Comparison of ENCODE assay signal across 23 cellular contexts in the genomic region with DNA sequence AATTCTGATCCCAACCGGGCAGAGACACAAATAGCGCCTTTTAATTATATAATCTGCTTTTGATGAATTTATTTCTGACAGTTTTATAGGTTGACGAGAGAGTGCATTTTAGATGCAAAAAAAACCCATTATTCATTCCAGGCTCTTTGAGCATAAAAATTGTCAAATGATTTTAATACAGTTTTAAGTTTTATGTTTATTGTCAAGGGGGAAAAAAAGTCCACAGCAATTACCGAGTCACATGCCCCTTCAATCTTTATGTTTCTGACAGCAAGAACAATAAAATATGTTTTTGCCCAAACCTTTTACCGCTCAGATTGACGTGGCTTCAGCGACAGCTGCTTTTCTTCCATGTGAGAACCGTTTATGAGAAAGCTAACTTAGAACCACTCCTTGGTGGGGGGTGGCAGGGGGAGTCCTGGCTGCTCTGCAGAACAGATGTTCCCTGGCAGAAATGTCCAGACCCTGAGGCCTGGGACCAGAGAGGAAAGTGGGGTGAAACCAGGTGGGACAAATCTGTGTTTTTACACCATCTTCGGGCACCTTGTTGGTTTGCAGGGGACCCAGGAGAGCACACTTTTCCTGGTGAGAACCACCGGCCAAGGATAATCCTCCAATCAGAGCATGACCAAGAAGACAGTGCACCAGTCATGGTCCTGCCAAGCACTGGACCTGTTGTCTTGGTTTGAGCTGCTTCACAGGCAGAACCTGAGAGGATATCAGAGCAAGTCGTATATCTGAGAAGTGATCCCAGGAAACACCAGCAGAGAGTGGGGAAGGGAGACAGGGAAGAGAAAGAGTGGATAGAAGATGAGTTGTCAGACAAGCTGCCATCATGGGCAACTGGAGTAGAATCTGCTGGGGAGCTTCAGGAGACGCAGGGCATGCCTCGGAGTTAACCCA.
DNase-seq lines count a peak whose midpoint lies in the region; ATAC-seq and TF ChIP-seq lines count a peak whose summit lies in the region.
"Had no signal": no experiment of that assay in that cellular context is flagged by ENCODE, and none has a peak within 500 bp of the region (broad histone marks: within the 10 kb centered on the region; RNA-seq: fewer than 3 reads in every experiment).

No MANE protein-coding gene starts in this region.

- DNase-seq in activated effector memory CD4-positive, alpha-beta T cell treated with anti-CD3 and anti-CD28 coated beads, Interleukin-2, amount 50 U/mL, for 16 hours: peak; percentile 30
- no peak for DNase-seq in activated effector memory CD4-positive, alpha-beta T cell treated with Interleukin-2 at 50 U/mL for 16 hours
- DNase-seq in SJCRH30 (peak; percentile 51 to 65), left lobe of liver (ENCODE audit: low spot score) (peak; percentile 28), upper lobe of right lung (peak; percentile 3), Karpas-422 (no peak), lower lobe of right lung (no peak)
- no peak for DNase-seq in stimulated activated naive CD4-positive, alpha-beta T cell treated with Interleukin-2 at 50 U/mL for 16 hours (lab: John Stamatoyannopoulos, UW)
- DNase-seq: activated CD4-positive, alpha-beta T cell treated with anti-CD3 and anti-CD28 coated beads, Interleukin-2, amount 50 U/mL, for 4 hours; brain microvascular endothelial cell; CD8-positive, alpha-beta memory T cell; DMS79 treated with DMSO at 0.1 percent for 48 hours; foreskin keratinocyte; HCEC 1CT; midbrain; NCI-H1930; NCI-H524 treated with DMSO at 0.1 percent for 48 hours; nephron progenitor cell; psoas muscle; stimulated activated CD4-positive, alpha-beta T cell treated with anti-CD3 and anti-CD28 coated beads, Interleukin-4, amount 100 ng/mL, for 24 hours had no signal

- H3K27ac ChIP-seq in SJCRH30 (peak overlapping the region; percentile 30), upper lobe of right lung (no peak overlapping the region), Karpas-422 (ENCODE audit: low read length) (no peak overlapping the region), lower lobe of right lung (no peak overlapping the region)
- H3K27ac ChIP-seq: brain microvascular endothelial cell, epithelial cell of prostate, foreskin keratinocyte, psoas muscle had no signal

- H3K79me2 ChIP-seq in Karpas-422 (ENCODE audit: low read length): no peaks in the 10 kb centered on the region

- no peak overlapping the region for H3K4me2 ChIP-seq in Karpas-422 (ENCODE audit: low read depth, low read length, poor library complexity, severe bottlenecking)
- H3K4me2 ChIP-seq: smooth muscle cell had no signal

- peaks cover 4% of the 10 kb centered on the region; the same call in 1 of the 2 replicates for H4K20me1 ChIP-seq in Karpas-422 (ENCODE audit: insufficient read depth, low read depth, low read length)

- no peak overlapping the region for H2AFZ ChIP-seq in Karpas-422 (ENCODE audit: low read length)

- H3K27me3 ChIP-seq in SJCRH30 (no peaks in the 10 kb centered on the region), upper lobe of right lung (peaks cover 29% of the 10 kb centered on the region), Karpas-422 (ENCODE audit: low read length) (no peaks in the 10 kb centered on the region), lower lobe of right lung (ENCODE audit: low read depth) (peaks cover 6% of the 10 kb centered on the region)

- H3K4me1 ChIP-seq in SJCRH30: peaks cover 25% of the 10 kb centered on the region
- H3K4me1 ChIP-seq in upper lobe of right lung: no peaks in the 10 kb centered on the region
- peaks cover 6% of the 10 kb centered on the region for H3K4me1 ChIP-seq in Karpas-422 (ENCODE audit: low read length)
- peaks cover 7% of the 10 kb centered on the region for H3K4me1 ChIP-seq in lower lobe of right lung
- H3K4me1 ChIP-seq: foreskin keratinocyte, psoas muscle had no signal

- H3K9me2 ChIP-seq in Karpas-422 (replicated peaks; ENCODE audit: insufficient read depth, low read length): no peaks in the 10 kb centered on the region

- H3K9ac ChIP-seq in Karpas-422 (ENCODE audit: low read length): no peak overlapping the region

- no peak for ATAC-seq in left lobe of liver
- ATAC-seq in upper lobe of right lung: no peak
- ATAC-seq in lower lobe of right lung: no peak
- ATAC-seq: psoas muscle, T-cell had no signal

- H3K9me3 ChIP-seq in SJCRH30 (replicated peaks) (no peaks in the 10 kb centered on the region), upper lobe of right lung (no peaks in the 10 kb centered on the region), Karpas-422 (ENCODE audit: low read length) (no peaks in the 10 kb centered on the region), lower lobe of right lung (no peaks in the 10 kb centered on the region)
- H3K9me3 ChIP-seq: psoas muscle had no signal

- TF ChIP-seq CTCF in upper lobe of right lung (IDR thresholded peaks at IDR 0.05) (no peak), lower lobe of right lung (IDR thresholded peaks at IDR 0.05) (no peak)

- intact Hi-C loops in upper lobe of right lung (cut with DNase I) (no loop called here), lower lobe of right lung (cut with DNase I) (no loop called here)

- H3K4me3 ChIP-seq in SJCRH30 (no peak overlapping the region), upper lobe of right lung (no peak overlapping the region), Karpas-422 (ENCODE audit: low read length) (no peak overlapping the region), lower lobe of right lung (no peak overlapping the region)
- H3K4me3 ChIP-seq: psoas muscle, smooth muscle cell had no signal

- no peaks in the 10 kb centered on the region for H3K36me3 ChIP-seq in SJCRH30
- H3K36me3 ChIP-seq in upper lobe of right lung: no peaks in the 10 kb centered on the region
- no peaks in the 10 kb centered on the region for H3K36me3 ChIP-seq in Karpas-422 (ENCODE audit: insufficient read depth, low read length)
- H3K36me3 ChIP-seq in lower lobe of right lung: no peaks in the 10 kb centered on the region
- H3K36me3 ChIP-seq: brain microvascular endothelial cell had no signal

Comparison
In these comparisons a context has a peak if more than half of its experiments do, and no peak if none do; other contexts are left out.
1. DNase-seq: peak in activated effector memory CD4-positive, alpha-beta T cell treated with anti-CD3 and anti-CD28 coated beads, Interleukin-2, amount 50 U/mL, for 16 hours (single experiment), SJCRH30 (2 of 2), left lobe of liver (single experiment) and upper lobe of right lung (single experiment); none in activated effector memory CD4-positive, alpha-beta T cell treated with Interleukin-2 at 50 U/mL for 16 hours (single experiment), Karpas-422 (single experiment), lower lobe of right lung (single experiment) and stimulated activated naive CD4-positive, alpha-beta T cell treated with Interleukin-2 at 50 U/mL for 16 hours (single experiment).